Comparison of ENCODE assay signal across 10 cellular contexts in genomic region chr12:93678779-93679178, GRCh38. TPM values are rescaled to one million over a fixed set of nuclear protein-coding genes. Genes with fewer than 3 reads are reported as not detected.
DNase-seq lines count a peak whose midpoint lies in the region; ATAC-seq, FAIRE-seq and TF ChIP-seq lines count a peak whose summit lies in the region.
"Had no signal": no experiment of that assay in that cellular context is flagged by ENCODE, and none has a peak within 500 bp of the region (broad histone marks: within the 10 kb centered on the region; RNA-seq: fewer than 3 reads in every experiment).

No MANE protein-coding gene starts in this region.

- H3K27ac Mint-ChIP-seq in T-helper 1 cell treated with Interleukin-12 subunit alpha and Interleukin-12 subunit beta and Interleukin-4 antibody, amounts not matched to agents 30 μg/mL and 1 μg/mL, for 36 hours = peak overlapping the region; percentile 99
- peak overlapping the region; percentile 100 for H3K27ac Mint-ChIP-seq in dendritic cell treated with granulocyte-macrophage colony-stimulating factor and Interleukin-4, amounts not matched to agents 40 ng/mL and 50 ng/mL, for 4 days

- peaks cover 21% of the 10 kb centered on the region for H3K27me3 ChIP-seq in Loucy (ENCODE audit: insufficient read depth, low read length, poor library complexity, severe bottlenecking)
- no peaks in the 10 kb centered on the region for H3K27me3 ChIP-seq in pancreas

- peaks cover 3% of the 10 kb centered on the region for H3K27me3 Mint-ChIP-seq in T-helper 1 cell treated with Interleukin-12 subunit alpha and Interleukin-12 subunit beta and Interleukin-4 antibody, amounts not matched to agents 30 μg/mL and 1 μg/mL, for 36 hours (ENCODE audit: low read depth)
- peaks cover 2% of the 10 kb centered on the region for H3K27me3 Mint-ChIP-seq in dendritic cell treated with granulocyte-macrophage colony-stimulating factor and Interleukin-4, amounts not matched to agents 40 ng/mL and 50 ng/mL, for 4 days

- H3K36me3 ChIP-seq in Loucy (ENCODE audit: insufficient read depth, low read length) (no peaks in the 10 kb centered on the region), pancreas (no peaks in the 10 kb centered on the region)

- intact Hi-C loops in dendritic cell treated with granulocyte-macrophage colony-stimulating factor and Interleukin-4, amounts not matched to agents 40 ng/mL and 50 ng/mL, for 4 days (cut with micrococcal nuclease) = loop anchor here (5.0 to 10.0 kb wide), 3 partner anchors 86 to 426 kb away; no protein-coding TSS in a partner anchor
- intact Hi-C loops in pancreas (cut with DNase I) = no loop called here

- peaks cover 37% of the 10 kb centered on the region for H3K4me1 Mint-ChIP-seq in T-helper 1 cell treated with Interleukin-12 subunit alpha and Interleukin-12 subunit beta and Interleukin-4 antibody, amounts not matched to agents 30 μg/mL and 1 μg/mL, for 36 hours (ENCODE audit: low read depth)
- H3K4me1 Mint-ChIP-seq in dendritic cell treated with granulocyte-macrophage colony-stimulating factor and Interleukin-4, amounts not matched to agents 40 ng/mL and 50 ng/mL, for 4 days (ENCODE audit: low read depth) = peaks cover 20% of the 10 kb centered on the region

- FAIRE-seq in pancreas (lab: Jason Lieb, UNC) = no peak
- FAIRE-seq: A204.1 had no signal

- H3K9me3 Mint-ChIP-seq in T-helper 1 cell treated with Interleukin-12 subunit alpha and Interleukin-12 subunit beta and Interleukin-4 antibody, amounts not matched to agents 30 μg/mL and 1 μg/mL, for 36 hours = peaks cover 5% of the 10 kb centered on the region
- H3K9me3 Mint-ChIP-seq in dendritic cell treated with granulocyte-macrophage colony-stimulating factor and Interleukin-4, amounts not matched to agents 40 ng/mL and 50 ng/mL, for 4 days = no peaks in the 10 kb centered on the region

- no peak for TF ChIP-seq CTCF in Loucy (conservative IDR thresholded peaks at IDR 0.05; ENCODE audit: low read length)
- TF ChIP-seq CTCF in pancreas (IDR thresholded peaks at IDR 0.05) = no peak

- peak overlapping the region; percentile 93 for H3K9ac ChIP-seq in Loucy (ENCODE audit: low read depth, low read length, poor library complexity, severe bottlenecking)

- no peaks in the 10 kb centered on the region; the same call in 1 of the 2 replicates for H3K9me2 ChIP-seq in Loucy (replicated peaks; ENCODE audit: low read depth, low read length)

- H3K4me2 ChIP-seq in Loucy (ENCODE audit: low read depth, low read length, poor library complexity, severe bottlenecking) = peak overlapping the region; percentile 92

- no peaks in the 10 kb centered on the region for H4K20me1 ChIP-seq in Loucy (ENCODE audit: insufficient read depth, low read length, poor library complexity, severe bottlenecking)

- peaks cover 10% of the 10 kb centered on the region for H3K79me2 ChIP-seq in Loucy (ENCODE audit: insufficient read depth, low read length)

- no peaks in the 10 kb centered on the region for H3K9me3 ChIP-seq in Loucy (ENCODE audit: insufficient read depth, low read depth, low read length)
- no peaks in the 10 kb centered on the region for H3K9me3 ChIP-seq in pancreas

- 93 to 97% methylated on average over 5 of the region's 5 CpGs for WGBS in pancreas, 2 donors

- peak overlapping the region in 3 of 4 donors; percentile 98 to 99 (median 98) for H3K27ac ChIP-seq in pancreas

- DNase-seq in T-helper 1 cell (no peak), pancreas (no peak), inferior parietal cortex (ENCODE audit: extremely low spot score) (no peak)
- DNase-seq: GF-D8 had no signal

- H3K4me3 Mint-ChIP-seq in T-helper 1 cell treated with Interleukin-12 subunit alpha and Interleukin-12 subunit beta and Interleukin-4 antibody, amounts not matched to agents 30 μg/mL and 1 μg/mL, for 36 hours = peak overlapping the region; percentile 92
- H3K4me3 Mint-ChIP-seq in dendritic cell treated with granulocyte-macrophage colony-stimulating factor and Interleukin-4, amounts not matched to agents 40 ng/mL and 50 ng/mL, for 4 days = no peak overlapping the region

- H3K4me1 ChIP-seq in Loucy (ENCODE audit: insufficient read depth, low read length, poor library complexity, severe bottlenecking) = peaks cover 31% of the 10 kb centered on the region
- H3K4me1 ChIP-seq in pancreas = peaks cover 0 to 17% (median 7%) of the 10 kb centered on the region in 3 donors

- no peak overlapping the region for H2AFZ ChIP-seq in Loucy (ENCODE audit: low read length)

- ATAC-seq in pancreas (no peak), HG02938 (IDR thresholded peaks at IDR 0.05; ENCODE audit: unreplicated experiment) (no peak), GM21381 (IDR thresholded peaks at IDR 0.05; ENCODE audit: unreplicated experiment) (no peak)

- H3K36me3 Mint-ChIP-seq in T-helper 1 cell treated with Interleukin-12 subunit alpha and Interleukin-12 subunit beta and Interleukin-4 antibody, amounts not matched to agents 30 μg/mL and 1 μg/mL, for 36 hours (ENCODE audit: low read depth) = peaks cover 14% of the 10 kb centered on the region
- peaks cover 20% of the 10 kb centered on the region for H3K36me3 Mint-ChIP-seq in dendritic cell treated with granulocyte-macrophage colony-stimulating factor and Interleukin-4, amounts not matched to agents 40 ng/mL and 50 ng/mL, for 4 days (ENCODE audit: low read depth)

- no peaks in the 10 kb centered on the region for H3F3A ChIP-seq in Loucy (ENCODE audit: low read depth)

- H3K4me3 ChIP-seq in Loucy (ENCODE audit: low read length, poor library complexity, severe bottlenecking) (peak overlapping the region; percentile 80), pancreas (no peak overlapping the region)

RNA-seq across cellular contexts. Expression of gene CRADD, which starts 1.6 kb away (rescaled TPM):
- 10 to 100 TPM in 2 of 6 donors, 1 to 10 TPM in 4; 7.6 to 11.7 (median 9.2) TPM for total RNA-seq in pancreas
- 10 to 100 TPM in 1 of 2 donors, 1 to 10 TPM in 1; 5.3 to 12.3 TPM for polyA plus RNA-seq in pancreas
